Comparison of ENCODE assay signal across 30 cellular contexts in the genomic region with DNA sequence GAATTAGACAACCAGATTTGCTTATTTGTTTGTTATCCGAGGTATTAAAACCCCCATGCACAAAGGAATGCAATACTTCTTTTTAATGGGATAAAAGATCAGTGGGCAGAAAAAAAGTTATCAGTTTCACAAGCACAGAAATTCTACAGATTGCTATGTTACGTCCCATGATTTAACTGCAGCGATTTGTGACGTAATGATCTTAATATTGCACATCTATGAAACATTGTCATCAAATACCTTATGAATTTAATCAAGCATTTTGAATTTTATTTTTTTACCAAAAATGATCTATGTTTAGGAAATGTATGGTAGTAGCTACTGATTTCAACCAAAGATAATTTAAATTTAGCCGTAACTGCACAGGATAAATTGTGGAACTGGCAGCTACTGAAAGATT.
DNase-seq lines count a peak whose midpoint lies in the region; ATAC-seq, FAIRE-seq and TF ChIP-seq lines count a peak whose summit lies in the region.
"Had no signal": no experiment of that assay in that cellular context is flagged by ENCODE, and none has a peak within 500 bp of the region (broad histone marks: within the 10 kb centered on the region; RNA-seq: fewer than 3 reads in every experiment).

No MANE protein-coding gene starts in this region.

- H3K9me3 ChIP-seq in HepG2 (ENCODE audit: low read length) (no peaks in the 10 kb centered on the region), right lobe of liver (no peaks in the 10 kb centered on the region)
- H3K9me3 ChIP-seq: A549; BE2C; BLaER1; BLaER1 treated with 17β-estradiol and CSF1 and Interleukin-3, amounts not matched to agents 10 nM and 100 nM; Caco-2 had no signal

- in situ Hi-C loops in HepG2 (cut with HindIII; ENCODE audit: extremely low pct_ligation_motif_present, low pct_unique_long_range_greater_than_20kb) = no loop called here

- no peaks in the 10 kb centered on the region for H3K4me1 ChIP-seq in HepG2 (ENCODE audit: insufficient read depth, low read length)
- H3K4me1 ChIP-seq in right lobe of liver = no peaks in the 10 kb centered on the region
- H3K4me1 ChIP-seq: BE2C, Caco-2 had no signal

- TF ChIP-seq POLR2A in HepG2 (IDR thresholded peaks at IDR 0.05; ENCODE audit: insufficient read depth in 1 of 2, low read depth in 2 of 2, low read length in 2 of 2) (no peak), right lobe of liver (IDR thresholded peaks at IDR 0.05) (no peak)

- no peak for TF ChIP-seq EP300 in HepG2 (IDR thresholded peaks at IDR 0.05; ENCODE audit: low read depth in 2 of 2, low read length in 2 of 2)
- no peak for TF ChIP-seq EP300 in HepG2 (CRISPR knock-in tag; IDR thresholded peaks at IDR 0.05; ENCODE audit: borderline replicate concordance)

- no peaks in the 10 kb centered on the region for H3K79me2 ChIP-seq in HepG2 (ENCODE audit: insufficient read depth, low read length)

- no peak for TF ChIP-seq RAD21 in HepG2 (CRISPR knock-in tag; IDR thresholded peaks at IDR 0.05)

- no peak overlapping the region for H3K9ac ChIP-seq in HepG2 (ENCODE audit: insufficient read depth, low read depth, low read length)
- H3K9ac ChIP-seq: BLaER1; BLaER1 treated with 17β-estradiol and CSF1 and Interleukin-3, amounts not matched to agents 10 nM and 100 nM had no signal

- H3K4me3 ChIP-seq in HepG2 (replicated peaks in 1 of 3; ENCODE audit: insufficient read depth in 1 of 3, low read depth in 2 of 3, low read length in 3 of 3) (no peak overlapping the region), right lobe of liver (no peak overlapping the region)
- H3K4me3 ChIP-seq: A549; BLaER1; BLaER1 treated with 17β-estradiol and CSF1 and Interleukin-3, amounts not matched to agents 10 nM and 100 nM had no signal

- no peak overlapping the region for H2AFZ ChIP-seq in HepG2 (ENCODE audit: low read length)

- CTCF ChIA-PET in HepG2 (lab: Yijun Ruan, JAX; ENCODE audit: low intra/inter-chr PET ratio, low total read pairs) = no interaction called here

- ATAC-seq in HepG2 (no peak), right lobe of liver (no peak), HG03565 (IDR thresholded peaks at IDR 0.05; ENCODE audit: unreplicated experiment) (no peak)
- ATAC-seq: A549; CD8-positive, alpha-beta T cell had no signal

- TF ChIP-seq CTCF in HepG2 (CRISPR knock-in tag; IDR thresholded peaks at IDR 0.05) = no peak
- TF ChIP-seq CTCF in right lobe of liver (IDR thresholded peaks at IDR 0.05) = no peak
- no peak for TF ChIP-seq CTCF in D721Med (IDR thresholded peaks at IDR 0.05; ENCODE audit: insufficient read depth, missing control alignments)

- no peak for DNase-seq in HepG2 (ENCODE audit: low spot score)
- no peak for DNase-seq in right lobe of liver
- no peak for DNase-seq in D721Med (ENCODE audit: insufficient read length, low spot score)
- DNase-seq: 8988T; ACHN; AML-193; BE2C; C1 segment of cervical spinal cord; Caco-2; Calu3; CD4-positive, alpha-beta memory T cell; CD4-positive, alpha-beta T cell; CD4-positive, CD25-positive, alpha-beta regulatory T cell; CD8-positive, alpha-beta memory T cell; CD8-positive, alpha-beta T cell; COR-L47; DMS 273 treated with DMSO at 0.1 percent for 48 hours; DMS153; DMS53; DMS79; DMS79 treated with DMSO at 0.1 percent for 48 hours; DND-41; EL had no signal

- FAIRE-seq in HepG2 (lab: Jason Lieb, UNC) = no peak
- FAIRE-seq in D721Med (lab: Jason Lieb, UNC) = peak; percentile 91
- FAIRE-seq: A204.1, A549 had no signal

- POLR2A ChIA-PET in HepG2 (lab: Yijun Ruan, JAX) = no interaction called here

- H4K20me1 ChIP-seq in HepG2 (ENCODE audit: insufficient read depth, low read length) = no peaks in the 10 kb centered on the region
- H4K20me1 ChIP-seq: BLaER1; BLaER1 treated with 17β-estradiol and CSF1 and Interleukin-3, amounts not matched to agents 10 nM and 100 nM had no signal

- no peak overlapping the region for H3K4me2 ChIP-seq in HepG2 (ENCODE audit: low read depth, low read length)
- H3K4me2 ChIP-seq: A549; BLaER1; BLaER1 treated with 17β-estradiol and CSF1 and Interleukin-3, amounts not matched to agents 10 nM and 100 nM had no signal

- intact Hi-C loops in HepG2 (cut with micrococcal nuclease; ENCODE audit: unreplicated experiment) = no loop called here
- intact Hi-C loops in right lobe of liver (cut with DNase I) = no loop called here

- no TSS peak for BruUV-seq in HepG2 (replicated peaks; lab: Mats Ljungman, UMichigan)

- 30% methylated on average over 5 of the region's 5 CpGs for WGBS in HepG2 (ENCODE audit: low lambda C conversion rate)
- WGBS in right lobe of liver (ENCODE audit: insufficient coverage, low coverage, low lambda C conversion rate, missing lambda C conversion rate) = 82% methylated on average over 5 of the region's 5 CpGs

- H3K27me3 ChIP-seq in HepG2 (ENCODE audit: control insufficient read depth in 1 of 2, insufficient read depth in 2 of 2, low read length in 2 of 2) = peaks cover 0 to 13% of the 10 kb centered on the region in 2 experiments; a peak in 1 of 5 replicates
- no peaks in the 10 kb centered on the region for H3K27me3 ChIP-seq in right lobe of liver
- H3K27me3 ChIP-seq: BE2C; BLaER1; BLaER1 treated with 17β-estradiol and CSF1 and Interleukin-3, amounts not matched to agents 10 nM and 100 nM had no signal

- H3K27ac ChIP-seq in HepG2 (ENCODE audit: extremely low read length, insufficient read depth, low read length) = no peak overlapping the region
- H3K27ac ChIP-seq in right lobe of liver = no peak overlapping the region
- H3K27ac ChIP-seq: 22Rv1; A549; BLaER1; BLaER1 treated with 17β-estradiol and CSF1 and Interleukin-3, amounts not matched to agents 10 nM and 100 nM; C4-2B had no signal

- H3K36me3 ChIP-seq in HepG2 (replicated peaks in 1 of 2; ENCODE audit: control insufficient read depth in 1 of 2, insufficient read depth in 2 of 2, low read length in 2 of 2) (no peaks in the 10 kb centered on the region), right lobe of liver (no peaks in the 10 kb centered on the region)
- H3K36me3 ChIP-seq: BE2C; BLaER1; BLaER1 treated with 17β-estradiol and CSF1 and Interleukin-3, amounts not matched to agents 10 nM and 100 nM had no signal

TF ChIP-seq in HepG2, 621 proteins besides CTCF, POLR2A, EP300 and RAD21:
- TF ChIP-seq, protein P1, sequence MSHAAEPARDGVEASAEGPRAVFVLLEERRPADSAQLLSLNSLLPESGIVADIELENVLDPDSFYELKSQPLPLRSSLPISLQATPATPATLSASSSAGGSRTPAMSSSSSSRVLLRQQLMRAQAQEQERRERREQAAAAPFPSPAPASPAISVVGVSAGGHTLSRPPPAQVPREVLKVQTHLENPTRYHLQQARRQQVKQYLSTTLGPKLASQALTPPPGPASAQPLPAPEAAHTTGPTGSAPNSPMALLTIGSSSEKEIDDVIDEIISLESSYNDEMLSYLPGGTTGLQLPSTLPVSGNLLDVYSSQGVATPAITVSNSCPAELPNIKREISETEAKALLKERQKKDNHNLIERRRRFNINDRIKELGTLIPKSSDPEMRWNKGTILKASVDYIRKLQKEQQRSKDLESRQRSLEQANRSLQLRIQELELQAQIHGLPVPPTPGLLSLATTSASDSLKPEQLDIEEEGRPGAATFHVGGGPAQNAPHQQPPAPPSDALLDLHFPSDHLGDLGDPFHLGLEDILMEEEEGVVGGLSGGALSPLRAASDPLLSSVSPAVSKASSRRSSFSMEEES (CRISPR knock-in tag; IDR thresholded peaks at IDR 0.05) = no peak
- TF ChIP-seq SIX1 (CRISPR knock-in tag; IDR thresholded peaks at IDR 0.05; ENCODE audit: borderline replicate concordance) (no peak), ATF7 (IDR thresholded peaks at IDR 0.05) (peak; percentile 69), ATF7 (CRISPR knock-in tag; IDR thresholded peaks at IDR 0.05) (no peak), ZNF180 (CRISPR knock-in tag; IDR thresholded peaks at IDR 0.05; ENCODE audit: borderline replicate concordance, low read depth) (no peak), FUBP1 (CRISPR knock-in tag; IDR thresholded peaks at IDR 0.05; ENCODE audit: borderline replicate concordance) (no peak), KAT8 (CRISPR knock-in tag; IDR thresholded peaks at IDR 0.05) (no peak), CREB1 (IDR thresholded peaks at IDR 0.05) (peak; percentile 80), CREB1 (CRISPR knock-in tag; IDR thresholded peaks at IDR 0.05) (no peak), ZNF484 (CRISPR knock-in tag; IDR thresholded peaks at IDR 0.05; ENCODE audit: borderline replicate concordance, low read depth) (no peak), ZNF850 (CRISPR knock-in tag; conservative IDR thresholded peaks at IDR 0.05) (no peak), ZNF800 (CRISPR knock-in tag; IDR thresholded peaks at IDR 0.05) (no peak), DPF2 (CRISPR knock-in tag; IDR thresholded peaks at IDR 0.05; ENCODE audit: borderline replicate concordance, low read depth) (no peak), MBNL3 (CRISPR knock-in tag; conservative IDR thresholded peaks at IDR 0.05) (no peak)
